In the genomic region with DNA sequence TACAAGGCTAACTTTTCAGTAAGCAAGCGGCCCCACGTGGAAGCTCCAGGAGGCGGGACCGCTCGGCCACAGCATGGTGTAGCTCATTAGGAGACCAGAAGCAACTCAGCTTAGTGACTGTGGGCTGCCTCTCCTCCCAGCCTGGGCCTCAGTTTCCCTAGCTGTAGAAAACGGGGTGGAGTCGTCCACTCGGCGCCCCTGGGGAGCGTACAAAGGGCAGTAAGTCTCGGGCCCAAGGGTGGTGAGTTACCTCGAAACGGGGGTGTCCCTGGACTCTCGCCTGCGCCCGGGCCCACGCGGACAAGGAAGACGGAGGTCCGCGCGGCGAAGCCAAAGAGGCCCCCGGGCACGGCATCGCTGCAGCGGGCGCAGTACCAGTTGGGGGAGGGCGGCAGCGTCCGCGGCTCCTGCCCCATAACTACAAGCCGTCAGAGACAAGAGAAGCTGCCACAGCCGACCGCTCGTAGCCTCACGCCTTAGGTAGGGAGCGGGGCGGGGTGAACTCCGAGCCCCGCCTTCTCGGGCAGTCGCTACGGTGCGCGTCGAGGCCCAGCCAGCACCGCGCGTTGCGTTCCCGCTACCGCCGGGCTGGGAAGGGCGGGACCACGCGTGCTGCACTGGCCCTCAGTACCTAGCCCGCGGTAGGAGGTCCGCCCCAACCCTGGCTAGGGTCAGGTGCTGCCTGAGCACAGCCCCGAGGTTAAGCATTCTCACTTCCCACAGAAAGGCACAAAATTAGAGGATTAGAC, we compare ENCODE assay signal across 8 cellular contexts. TPM values are rescaled to one million over a fixed set of nuclear protein-coding genes. Genes with fewer than 3 reads are reported as not detected.
A peak's percentile ranks its signal among the peaks of the same experiment; 100 is the strongest.
DNase-seq lines count a peak whose midpoint lies in the region; ATAC-seq lines count a peak whose summit lies in the region.

Gene GEMIN5 (minus strand): TSS at position 494 of the 749 bp plus-strand sequence. CDS start 78 bp downstream, at position 416.

- peaks cover 16% of the 10 kb centered on the region for H3K79me1 ChIP-seq in mesendoderm (ENCODE audit: low read length)

- peak within 1 kb of the TSS; percentile 40 for H3K4me2 ChIP-seq in mesendoderm (ENCODE audit: low read length)

- H2BK120ac ChIP-seq in mesendoderm (ENCODE audit: low read depth, low read length) = peak within 1 kb of the TSS; percentile 63

- H3K79me2 ChIP-seq in mesendoderm (ENCODE audit: control insufficient read depth, insufficient read depth, low read length) = peaks cover 22% of the 10 kb centered on the region

- peak within 1 kb of the TSS; percentile 41 to 97 (median 89) for H3K27ac Mint-ChIP-seq in CD8-positive, alpha-beta memory T cell

- H3K23ac ChIP-seq in mesendoderm (ENCODE audit: low read length) = no peak within 1 kb of the TSS

- H3K4me1 ChIP-seq in CD8-positive, alpha-beta memory T cell (ENCODE audit: insufficient read depth, low read length) = peaks cover 32% of the 10 kb centered on the region
- H3K4me1 ChIP-seq in endocrine pancreas (ENCODE audit: control insufficient read depth, insufficient read depth, low read length) = peaks cover 25% of the 10 kb centered on the region
- peaks cover 1% of the 10 kb centered on the region for H3K4me1 ChIP-seq in mesendoderm (ENCODE audit: control insufficient read depth, low read depth, low read length)

- H3K27ac ChIP-seq in CD8-positive, alpha-beta memory T cell (ENCODE audit: low read depth, low read length) = peak within 1 kb of the TSS; percentile 41
- H3K27ac ChIP-seq in mesendoderm (ENCODE audit: low read depth, low read length) = peak within 1 kb of the TSS; percentile 26

- H3K4ac ChIP-seq in mesendoderm (ENCODE audit: low read depth, low read length) = peak within 1 kb of the TSS; percentile 38

- H3K36me3 Mint-ChIP-seq in CD8-positive, alpha-beta memory T cell = peaks cover 3 to 27% (median 9%) of the 10 kb centered on the region in 3 donors

- no peaks in the 10 kb centered on the region for H3K27me3 ChIP-seq in CD8-positive, alpha-beta memory T cell (ENCODE audit: insufficient read depth, low read length, poor library complexity, severe bottlenecking)
- H3K27me3 ChIP-seq in endocrine pancreas (ENCODE audit: control insufficient read depth, insufficient read depth, low read length) (no peaks in the 10 kb centered on the region), mesendoderm (ENCODE audit: insufficient read depth, low read length, poor library complexity) (no peaks in the 10 kb centered on the region)

- H2BK5ac ChIP-seq in mesendoderm (ENCODE audit: low read length) = peak within 1 kb of the TSS; percentile 6

- H3K4me3 Mint-ChIP-seq in CD8-positive, alpha-beta memory T cell = peak within 1 kb of the TSS; percentile 90 to 98 (median 94)

- peak; percentile 75 to 87 (median 80) for DNase-seq in CD8-positive, alpha-beta memory T cell
- peak; percentile 84 to 91 for DNase-seq in NOMO-1 (lab: John Stamatoyannopoulos, UW; ENCODE audit: unreplicated experiment in 2 of 2)
- DNase-seq in activated CD8-positive, alpha-beta memory T cell treated with anti-CD3 and anti-CD28 coated beads for 48 hours (ENCODE audit: low read depth in 2 of 3, low spot score in 2 of 3) = peak; percentile 65 to 79 (median 70)
- peak; percentile 95 for DNase-seq in mesendoderm
- peak; percentile 49 for DNase-seq in stimulated activated CD8-positive, alpha-beta memory T cell treated with anti-CD3 and anti-CD28 coated beads, Interleukin-15, amount 100 ng/mL, for 1 hour (ENCODE audit: low read depth)

- H3K36me3 ChIP-seq in CD8-positive, alpha-beta memory T cell (ENCODE audit: insufficient read depth, low read length) = peaks cover 3% of the 10 kb centered on the region
- H3K36me3 ChIP-seq in endocrine pancreas (ENCODE audit: control insufficient read depth, insufficient read depth, low read length) (no peaks in the 10 kb centered on the region), mesendoderm (ENCODE audit: control insufficient read depth, insufficient read depth, low read length) (no peaks in the 10 kb centered on the region)

- no peak within 1 kb of the TSS for H2AK5ac ChIP-seq in mesendoderm (ENCODE audit: low read length)

- POLR2A ChIA-PET in CD8-positive, alpha-beta memory T cell (lab: Charles Lee) = interaction anchor here (0.6 kb wide), 1 partner anchor 287 kb away, joined by 5 read pairs; no protein-coding TSS in a partner anchor

- WGBS in mesendoderm (ENCODE audit: extremely low coverage, insufficient coverage, low lambda C conversion rate) = no CpG with 5 or more reads among the region's 61 CpGs

- peaks cover 49 to 72% (median 66%) of the 10 kb centered on the region in 3 donors for H3K4me1 Mint-ChIP-seq in CD8-positive, alpha-beta memory T cell

- H3K27me3 Mint-ChIP-seq in CD8-positive, alpha-beta memory T cell = peaks cover 0 to 3% of the 10 kb centered on the region in 2 donors

- CTCF ChIA-PET in CD8-positive, alpha-beta memory T cell (lab: Charles Lee) = interaction anchor here (0.9 to 1.4 kb wide), 2 partner anchors 10 to 288 kb away, joined by 3 to 4 read pairs; no protein-coding TSS in a partner anchor

- H3K9ac ChIP-seq in endocrine pancreas (ENCODE audit: control insufficient read depth, insufficient read depth, low read length) (peak within 1 kb of the TSS; percentile 76), mesendoderm (ENCODE audit: low read length) (peak within 1 kb of the TSS; percentile 92)

- H4K8ac ChIP-seq in mesendoderm (ENCODE audit: low read depth, low read length) = no peak within 1 kb of the TSS

- peak within 1 kb of the TSS; percentile 88 for H3K4me3 ChIP-seq in CD8-positive, alpha-beta memory T cell (ENCODE audit: low read length)
- peak within 1 kb of the TSS; percentile 71 for H3K4me3 ChIP-seq in endocrine pancreas (ENCODE audit: control insufficient read depth, insufficient read depth, low read length)
- peak within 1 kb of the TSS; percentile 91 for H3K4me3 ChIP-seq in mesendoderm (ENCODE audit: low read length)

- peaks cover 0 to 1% (median 0%) of the 10 kb centered on the region in 5 donors for H3K9me3 Mint-ChIP-seq in CD8-positive, alpha-beta memory T cell

- no peak within 1 kb of the TSS for H4K5ac ChIP-seq in mesendoderm (ENCODE audit: low read length)

- ATAC-seq in GM19452 (IDR thresholded peaks at IDR 0.05; ENCODE audit: unreplicated experiment) (peak; percentile 91), HG03575 (IDR thresholded peaks at IDR 0.05; ENCODE audit: extremely low read depth, insufficient number of reproducible peaks, low FRiP score, unreplicated experiment) (peak; percentile 75)

- no peak within 1 kb of the TSS for H2BK15ac ChIP-seq in mesendoderm (replicated peaks; ENCODE audit: low read depth)

- H3K56ac ChIP-seq in mesendoderm (ENCODE audit: low read length) = peak within 1 kb of the TSS; percentile 93

- H3K9me3 ChIP-seq in CD8-positive, alpha-beta memory T cell (ENCODE audit: low read length) = no peaks in the 10 kb centered on the region
- no peaks in the 10 kb centered on the region for H3K9me3 ChIP-seq in endocrine pancreas (ENCODE audit: control insufficient read depth, low read length)

- peak within 1 kb of the TSS; percentile 56 for H3K18ac ChIP-seq in mesendoderm (ENCODE audit: low read length)

RNA-seq across cellular contexts. Expression of gene GEMIN5, which starts in this region (rescaled TPM):
- total RNA-seq in CD8-positive, alpha-beta memory T cell = 10 to 100 TPM; 42.1 to 45.2 TPM
- polyA plus RNA-seq in CD8-positive, alpha-beta memory T cell = 10.8 TPM
- polyA plus RNA-seq in mesendoderm (2013, experiment 1 of 2) = 22.8 TPM
- polyA plus RNA-seq in mesendoderm (2013, experiment 2 of 2) = 23.1 TPM

Comparison
In these comparisons a context has a peak if more than half of its experiments do, and no peak if none do; other contexts are left out.
1. Peak in every context shown above with its lines: DNase-seq, ATAC-seq, H3K4me3 ChIP-seq and H3K27ac ChIP-seq.